In genomic region chr7:117458977-117459583, GRCh38 we compare ENCODE assay signal across 9 cellular contexts. TPM values are rescaled to one million over a fixed set of nuclear protein-coding genes. Genes with fewer than 3 reads are reported as not detected.
DNase-seq lines count a peak whose midpoint lies in the region; ATAC-seq, FAIRE-seq and TF ChIP-seq lines count a peak whose summit lies in the region.
"Had no signal": no experiment of that assay in that cellular context is flagged by ENCODE, and none has a peak within 500 bp of the region (broad histone marks: within the 10 kb centered on the region; RNA-seq: fewer than 3 reads in every experiment).

No MANE protein-coding gene starts in this region.

- H3K9me3 ChIP-seq in RWPE2 (ENCODE audit: severe bottlenecking): no peaks in the 10 kb centered on the region
- no peaks in the 10 kb centered on the region for H3K9me3 ChIP-seq in effector memory CD4-positive, alpha-beta T cell (ENCODE audit: control insufficient read depth, low read length)
- H3K9me3 ChIP-seq: SJSA1 had no signal

- ATAC-seq in HG03378 (IDR thresholded peaks at IDR 0.05; ENCODE audit: unreplicated experiment): peak; percentile 61
- ATAC-seq in RWPE2 (ENCODE audit: low read depth): no peak

- peak; percentile 81 for TF ChIP-seq CTCF in RWPE2 (IDR thresholded peaks at IDR 0.05; ENCODE audit: poor library complexity, severe bottlenecking)

- H3K4me1 ChIP-seq in RWPE2 (ENCODE audit: insufficient read depth, poor library complexity, severe bottlenecking): no peaks in the 10 kb centered on the region
- no peaks in the 10 kb centered on the region for H3K4me1 ChIP-seq in effector memory CD4-positive, alpha-beta T cell (ENCODE audit: control insufficient read depth, insufficient read depth, low read length, poor library complexity, severe bottlenecking)
- H3K4me1 ChIP-seq: SJSA1 had no signal

- H3K4me3 ChIP-seq in RWPE2 (ENCODE audit: severe bottlenecking): no peak overlapping the region
- H3K4me3 ChIP-seq in effector memory CD4-positive, alpha-beta T cell (ENCODE audit: insufficient read depth, low read depth, low read length, poor library complexity, severe bottlenecking): no peak overlapping the region
- H3K4me3 ChIP-seq: SJSA1 had no signal

- H3K27me3 ChIP-seq in RWPE2 (ENCODE audit: insufficient read depth, poor library complexity, severe bottlenecking): no peaks in the 10 kb centered on the region
- no peaks in the 10 kb centered on the region for H3K27me3 ChIP-seq in effector memory CD4-positive, alpha-beta T cell (replicated peaks; ENCODE audit: control insufficient read depth, insufficient read depth, low read length, poor library complexity, severe bottlenecking)
- H3K27me3 ChIP-seq: SJSA1 had no signal

- DNase-seq in EL: peak; percentile 19
- DNase-seq in RWPE2 (ENCODE audit: low spot score): no peak
- DNase-seq in frontal cortex (ENCODE audit: low spot score in 2 of 2): no peak
- peak; percentile 5 for DNase-seq in urothelium cell line (ENCODE audit: low spot score)
- DNase-seq in hepatic stellate cell (ENCODE audit: low spot score): no peak
- no peak for DNase-seq in effector memory CD4-positive, alpha-beta T cell
- DNase-seq in activated CD4-positive, alpha-beta T cell treated with anti-CD3 and anti-CD28 coated beads for 48 hours: no peak

- FAIRE-seq in frontal cortex (lab: Jason Lieb, UNC): peak; percentile 97
- no peak for FAIRE-seq in urothelium cell line (lab: Jason Lieb, UNC)

- H3K36me3 ChIP-seq in RWPE2 (ENCODE audit: low read depth): no peaks in the 10 kb centered on the region
- no peaks in the 10 kb centered on the region for H3K36me3 ChIP-seq in effector memory CD4-positive, alpha-beta T cell (ENCODE audit: control insufficient read depth, insufficient read depth, low read length)
- H3K36me3 ChIP-seq: SJSA1 had no signal

- no peak overlapping the region for H3K27ac ChIP-seq in RWPE2 (ENCODE audit: poor library complexity, severe bottlenecking)
- H3K27ac ChIP-seq in effector memory CD4-positive, alpha-beta T cell (ENCODE audit: insufficient read depth, low read length, poor library complexity, severe bottlenecking): no peak overlapping the region
- H3K27ac ChIP-seq: SJSA1 had no signal

RNA-seq across cellular contexts. Expression of gene CFTR, which starts 20.7 kb away (rescaled TPM):
- under 0.01 TPM for total RNA-seq in frontal cortex

RNA-seq across cellular contexts. Expression of gene ASZ1, which starts 31.8 kb away (rescaled TPM):
- total RNA-seq in frontal cortex: not detected
- total RNA-seq: SJSA1 had no signal

Comparison
In these comparisons a context has a peak if more than half of its experiments do, and no peak if none do; other contexts are left out.
1. DNase-seq: peak in EL (single experiment) and urothelium cell line (single experiment); none in RWPE2 (single experiment), frontal cortex (0 of 2), hepatic stellate cell (single experiment), effector memory CD4-positive, alpha-beta T cell (0 of 3) and activated CD4-positive, alpha-beta T cell treated with anti-CD3 and anti-CD28 coated beads for 48 hours (single experiment).